ENCODE assay signal across 26 cellular contexts in genomic region chr2:127006962-127007361, GRCh38.
"Had no signal": no experiment of that assay in that cellular context is flagged by ENCODE, and none has a peak within 500 bp of the region (broad histone marks: within the 10 kb centered on the region; RNA-seq: fewer than 3 reads in every experiment).

No MANE protein-coding gene starts in this region.

- H3K9me3 Mint-ChIP-seq: activated CD8-positive, alpha-beta T cell treated with anti-CD3 and anti-CD28 coated beads for 36 hours; activated T-helper 17 cell treated with anti-CD3 and anti-CD28 coated beads, Interleukin-2, amount 50 U/mL, for 72 hours; endodermal cell had no signal

- H3K4me2 ChIP-seq: hepatocyte had no signal

- H3K4me3 Mint-ChIP-seq: activated CD8-positive, alpha-beta T cell treated with anti-CD3 and anti-CD28 coated beads for 36 hours; activated naive CD8-positive, alpha-beta T cell; activated T-cell treated with anti-CD3 and anti-CD28 coated beads, Interleukin-2, amount 50 U/mL, for 4 hours; activated T-helper 17 cell treated with anti-CD3 and anti-CD28 coated beads, Interleukin-2, amount 50 U/mL, for 72 hours; endodermal cell had no signal

- H2AFZ ChIP-seq: hepatocyte had no signal

- H3K4me1 Mint-ChIP-seq: activated T-helper 17 cell treated with anti-CD3 and anti-CD28 coated beads, Interleukin-2, amount 50 U/mL, for 72 hours had no signal

- H3K4me1 ChIP-seq: colonic mucosa, gastroesophageal sphincter, heart right ventricle had no signal

- DNase-seq: activated CD4-positive, alpha-beta T cell treated with anti-CD3 and anti-CD28 coated beads for 1 hour; activated CD4-positive, alpha-beta T cell treated with anti-CD3 and anti-CD28 coated beads for 48 hours; activated CD4-positive, alpha-beta T cell treated with anti-CD3 and anti-CD28 coated beads, Interleukin-2, amount 50 U/mL, for 1 hour; activated CD4-positive, alpha-beta T cell treated with anti-CD3 and anti-CD28 coated beads, Interleukin-2, amount 50 U/mL, for 48 hours; activated CD8-positive, alpha-beta memory T cell treated with anti-CD3 and anti-CD28 coated beads for 24 hours; activated CD8-positive, alpha-beta T cell treated with anti-CD3 and anti-CD28 coated beads for 36 hours; activated effector memory CD4-positive, alpha-beta T cell treated with Interleukin-2 at 50 U/mL for 16 hours; activated gamma-delta T cell treated with Interleukin-2 at 50 U/mL for 16 hours; activated naive CD4-positive, alpha-beta T cell treated with anti-CD3 and anti-CD28 coated beads, Interleukin-2, amount 50 U/mL, for 16 hours; activated naive CD4-positive, alpha-beta T cell treated with Interleukin-2 at 50 U/mL for 16 hours; activated T-cell treated with anti-CD3 and anti-CD28 coated beads, Interleukin-2, amount 50 U/mL, for 4 hours; anterior cingulate cortex; caudate nucleus; cerebellar nuclear complex; colonic mucosa; effector memory CD4-positive, alpha-beta T cell; endodermal cell; erythroblast; foreskin melanocyte; heart right ventricle; T-helper 2 cell had no signal

- H3K36me3 Mint-ChIP-seq: activated naive CD8-positive, alpha-beta T cell had no signal

- ATAC-seq: activated CD8-positive, alpha-beta T cell treated with anti-CD3 and anti-CD28 coated beads for 36 hours; activated T-cell treated with anti-CD3 and anti-CD28 coated beads, Interleukin-2, amount 50 U/mL, for 4 hours; activated T-helper 17 cell treated with anti-CD3 and anti-CD28 coated beads, Interleukin-2, amount 50 U/mL, for 72 hours; gastroesophageal sphincter; heart right ventricle had no signal

- H3K27ac ChIP-seq: colonic mucosa, esophagus muscularis mucosa, gastroesophageal sphincter, heart right ventricle, hepatocyte had no signal

- H3K27ac Mint-ChIP-seq: activated CD8-positive, alpha-beta T cell treated with anti-CD3 and anti-CD28 coated beads for 36 hours; activated naive CD8-positive, alpha-beta T cell; activated T-helper 17 cell treated with anti-CD3 and anti-CD28 coated beads, Interleukin-2, amount 50 U/mL, for 72 hours; endodermal cell had no signal

- H3K4me3 ChIP-seq: colonic mucosa, esophagus muscularis mucosa, gastroesophageal sphincter, heart right ventricle, hepatocyte had no signal

- H3K36me3 ChIP-seq: colonic mucosa, esophagus muscularis mucosa, gastroesophageal sphincter, heart right ventricle had no signal

- H3K9me3 ChIP-seq: colonic mucosa, esophagus muscularis mucosa, gastroesophageal sphincter, heart right ventricle had no signal

- H3K27me3 ChIP-seq: colonic mucosa, hepatocyte had no signal

- H3K79me2 ChIP-seq: hepatocyte had no signal
